19 cellular contexts compared by ENCODE assay signal in genomic region chr20:48162621-48163020, GRCh38.
"Had no signal": no experiment of that assay in that cellular context is flagged by ENCODE, and none has a peak within 500 bp of the region (broad histone marks: within the 10 kb centered on the region; RNA-seq: fewer than 3 reads in every experiment).

No MANE protein-coding gene starts in this region.

- ATAC-seq: SK-N-SH treated with all-trans-retinoic acid at 6 μM for 48 hours had no signal

- DNase-seq: KBM-7, MV-4-11, NCI-H1048, NCI-H1105, NCI-H1417, NCI-H1436 treated with DMSO at 0.1 percent for 48 hours, NCI-H1694, NCI-H187 treated with DMSO at 0.1 percent for 48 hours, NCI-H2081, NCI-H2171, NCI-H226, NCI-H446, NCI-H510A, NCI-H524 treated with DMSO at 0.1 percent for 48 hours, NCI-H69, NCI-H774, RPMI8226, SHP77 had no signal
